In genomic region chr14:76956253-76957090, GRCh38 we compare ENCODE assay signal across 2 cellular contexts.
TF ChIP-seq lines count a peak whose summit lies in the region.

No MANE protein-coding gene starts in this region.

TF ChIP-seq in A549, 52 proteins besides CTCF, POLR2A, EP300 and RAD21 (continued from another document):
- TF ChIP-seq KDM5A (IDR thresholded peaks at IDR 0.05) (no peak), PHF8 (IDR thresholded peaks at IDR 0.05; ENCODE audit: borderline replicate concordance, low read depth) (no peak), EHF (CRISPR knock-in tag; IDR thresholded peaks at IDR 0.05) (peak; percentile 32; the same call in 1 of the 2 replicates), EHMT2 (IDR thresholded peaks at IDR 0.05; ENCODE audit: low read depth) (no peak), JUN (IDR thresholded peaks at IDR 0.05) (peak; percentile 82 to 93; a peak in 4 of 5 replicates), REST (IDR thresholded peaks at IDR 0.05) (no peak), MAFK (IDR thresholded peaks at IDR 0.05; ENCODE audit: partially characterized antibody) (peak; percentile 100), HOXA7 (CRISPR knock-in tag; IDR thresholded peaks at IDR 0.05) (no peak), NFE2L2 (conservative IDR thresholded peaks at IDR 0.05; ENCODE audit: low read length) (peak; percentile 90), SMC3 (IDR thresholded peaks at IDR 0.05) (peak; percentile 50), E2F6 (IDR thresholded peaks at IDR 0.05; ENCODE audit: borderline replicate concordance, low read depth) (peak; percentile 88), HOXB13 (CRISPR knock-in tag; IDR thresholded peaks at IDR 0.05; ENCODE audit: low read depth) (peak; percentile 87), MAX (IDR thresholded peaks at IDR 0.05) (peak; percentile 93), TP53 (CRISPR knock-in tag; IDR thresholded peaks at IDR 0.05) (no peak), MAZ (IDR thresholded peaks at IDR 0.05; ENCODE audit: borderline replicate concordance, low read depth, low read length) (peak; percentile 44), ZFP36 (IDR thresholded peaks at IDR 0.05; ENCODE audit: borderline replicate concordance, partially characterized antibody) (no peak), PBX3 (IDR thresholded peaks at IDR 0.05) (0 out of 2 replicates have a peak, but pooled peaks have one; percentile 15), HOXB5 (CRISPR knock-in tag; IDR thresholded peaks at IDR 0.05) (peak; percentile 93)

TF ChIP-seq in HepG2, 621 proteins besides CTCF, POLR2A, EP300 and RAD21 (continued from another document and continues in another):
- no peak for TF ChIP-seq BRF2 (CRISPR knock-in tag; IDR thresholded peaks at IDR 0.05)
- peak; percentile 43; the same call in 1 of the 2 replicates for TF ChIP-seq SP4 (CRISPR knock-in tag; IDR thresholded peaks at IDR 0.05)
- TF ChIP-seq ZNF513 (CRISPR knock-in tag; conservative IDR thresholded peaks at IDR 0.05): no peak
- no peak for TF ChIP-seq ZNF878 (CRISPR knock-in tag; IDR thresholded peaks at IDR 0.05)
- peak; percentile 62; the same call in 1 of the 2 replicates for TF ChIP-seq SIN3A (IDR thresholded peaks at IDR 0.05; ENCODE audit: borderline replicate concordance, low read depth, low read length)
- TF ChIP-seq HNF4G (IDR thresholded peaks at IDR 0.05; ENCODE audit: borderline replicate concordance, low read depth, low read length): peak; percentile 27; the same call in 1 of the 2 replicates
- 0 out of 2 replicates have a peak, but pooled peaks have one; percentile 46 for TF ChIP-seq HNF4G (CRISPR knock-in tag; IDR thresholded peaks at IDR 0.05; ENCODE audit: borderline replicate concordance, low read depth)
- TF ChIP-seq ZNF713 (CRISPR knock-in tag; IDR thresholded peaks at IDR 0.05): no peak
- peak; percentile 16; the same call in 1 of the 2 replicates for TF ChIP-seq MIXL1 (CRISPR knock-in tag; IDR thresholded peaks at IDR 0.05)
- TF ChIP-seq THAP8 (CRISPR knock-in tag; IDR thresholded peaks at IDR 0.05; ENCODE audit: borderline replicate concordance): no peak
- TF ChIP-seq SATB2 (CRISPR knock-in tag; IDR thresholded peaks at IDR 0.05): no peak
- no peak for TF ChIP-seq PAWR (CRISPR knock-in tag; IDR thresholded peaks at IDR 0.05; ENCODE audit: borderline replicate concordance)
- no peak for TF ChIP-seq KDM2A (CRISPR knock-in tag; IDR thresholded peaks at IDR 0.05; ENCODE audit: borderline replicate concordance, low read depth)
- no peak for TF ChIP-seq GATAD2A (CRISPR knock-in tag; IDR thresholded peaks at IDR 0.05)
- TF ChIP-seq YEATS4 (CRISPR knock-in tag; IDR thresholded peaks at IDR 0.05; ENCODE audit: borderline replicate concordance): 0 out of 2 replicates have a peak, but pooled peaks have one; percentile 45
- TF ChIP-seq ZNF354B (CRISPR knock-in tag; IDR thresholded peaks at IDR 0.05): no peak
- no peak for TF ChIP-seq MTF1 (CRISPR knock-in tag; IDR thresholded peaks at IDR 0.05)
- peak; percentile 91 for TF ChIP-seq ZSCAN25 (CRISPR knock-in tag; IDR thresholded peaks at IDR 0.05)
- TF ChIP-seq RBFOX2 (IDR thresholded peaks at IDR 0.05; ENCODE audit: low read depth, low read length): peak; percentile 86
- no peak for TF ChIP-seq ATAD3A (CRISPR knock-in tag; IDR thresholded peaks at IDR 0.05)
- no peak for TF ChIP-seq FOXO1 (CRISPR knock-in tag; IDR thresholded peaks at IDR 0.05)
- TF ChIP-seq ZBTB25 (CRISPR knock-in tag; IDR thresholded peaks at IDR 0.05): no peak; the same call in 1 of the 2 replicates
- no peak for TF ChIP-seq NFKBIZ (CRISPR knock-in tag; IDR thresholded peaks at IDR 0.05)
- TF ChIP-seq MEF2D (CRISPR knock-in tag; IDR thresholded peaks at IDR 0.05): no peak
- TF ChIP-seq RORA (CRISPR knock-in tag; IDR thresholded peaks at IDR 0.05): no peak
- peak; percentile 56; the same call in 1 of the 2 replicates for TF ChIP-seq ZNF292 (CRISPR knock-in tag; IDR thresholded peaks at IDR 0.05; ENCODE audit: borderline replicate concordance, low read depth)
- no peak for TF ChIP-seq ZFP37 (CRISPR knock-in tag; IDR thresholded peaks at IDR 0.05; ENCODE audit: borderline replicate concordance)
- TF ChIP-seq PHF8 (CRISPR knock-in tag; IDR thresholded peaks at IDR 0.05): peak; percentile 39
- no peak for TF ChIP-seq ZNF207 (IDR thresholded peaks at IDR 0.05; ENCODE audit: borderline replicate concordance)
- TF ChIP-seq ZFP91 (CRISPR knock-in tag; IDR thresholded peaks at IDR 0.05; ENCODE audit: borderline replicate concordance): peak; percentile 87; the same call in 1 of the 2 replicates
- TF ChIP-seq KLF15 (CRISPR knock-in tag; IDR thresholded peaks at IDR 0.05; ENCODE audit: borderline replicate concordance): no peak
- no peak for TF ChIP-seq ZNF737 (CRISPR knock-in tag; IDR thresholded peaks at IDR 0.05; ENCODE audit: borderline replicate concordance)
- TF ChIP-seq ZNF75D (CRISPR knock-in tag; IDR thresholded peaks at IDR 0.05; ENCODE audit: borderline replicate concordance): no peak
- TF ChIP-seq MAZ (IDR thresholded peaks at IDR 0.05; ENCODE audit: borderline replicate concordance, low read depth, low read length): peak; percentile 61
- TF ChIP-seq MAZ (CRISPR knock-in tag; IDR thresholded peaks at IDR 0.05; ENCODE audit: low read depth): peak; percentile 88
- no peak for TF ChIP-seq RCOR2 (CRISPR knock-in tag; IDR thresholded peaks at IDR 0.05)
- no peak; the same call in 1 of the 2 replicates for TF ChIP-seq ZNF691 (CRISPR knock-in tag; IDR thresholded peaks at IDR 0.05; ENCODE audit: borderline replicate concordance, low read depth)
- peak; percentile 80 for TF ChIP-seq SKI (IDR thresholded peaks at IDR 0.05; ENCODE audit: partially characterized antibody)
- peak; percentile 87 for TF ChIP-seq ZNF770 (CRISPR knock-in tag; IDR thresholded peaks at IDR 0.05)
- TF ChIP-seq FUBP1 (CRISPR knock-in tag; IDR thresholded peaks at IDR 0.05; ENCODE audit: borderline replicate concordance): no peak
- TF ChIP-seq ISL2 (CRISPR knock-in tag; IDR thresholded peaks at IDR 0.05): no peak
- no peak for TF ChIP-seq PLRG1 (conservative IDR thresholded peaks at IDR 0.05)
- peak; percentile 95 for TF ChIP-seq ZNF687 (CRISPR knock-in tag; IDR thresholded peaks at IDR 0.05)
- TF ChIP-seq ZNF337 (CRISPR knock-in tag; IDR thresholded peaks at IDR 0.05; ENCODE audit: borderline replicate concordance, low read depth): 0 out of 2 replicates have a peak, but pooled peaks have one; percentile 28
- peak; percentile 92 for TF ChIP-seq ELF3 (CRISPR knock-in tag; IDR thresholded peaks at IDR 0.05)
- no peak for TF ChIP-seq ATF7 (IDR thresholded peaks at IDR 0.05)
- no peak for TF ChIP-seq ATF7 (CRISPR knock-in tag; IDR thresholded peaks at IDR 0.05)
- no peak for TF ChIP-seq ZNF451 (CRISPR knock-in tag; IDR thresholded peaks at IDR 0.05)
